18 cellular contexts compared by ENCODE assay signal in genomic region chr6:72999995-73000394, GRCh38.
DNase-seq lines count a peak whose midpoint lies in the region; ATAC-seq, FAIRE-seq and TF ChIP-seq lines count a peak whose summit lies in the region.
"Had no signal": no experiment of that assay in that cellular context is flagged by ENCODE, and none has a peak within 500 bp of the region (broad histone marks: within the 10 kb centered on the region; RNA-seq: fewer than 3 reads in every experiment).

No MANE protein-coding gene starts in this region.

- no peak overlapping the region for H3K9ac ChIP-seq in K562 (ENCODE audit: insufficient read depth in 1 of 2, low read depth in 2 of 2, low read length in 2 of 2)

- POLR2A ChIA-PET in HEK293 (lab: Yijun Ruan, JAX) (no interaction called here), K562 (lab: Yijun Ruan, JAX) (no interaction called here)

- no peak for TF ChIP-seq POLR2A in K562 (conservative IDR thresholded peaks at IDR 0.05)

- DNase-seq in K562 (ENCODE audit: extremely low read depth in 1 of 4, low spot score in 3 of 4) (peak in 1 of 4 experiments; percentile 3), inferior parietal cortex (ENCODE audit: extremely low spot score) (peak; percentile 49), putamen (ENCODE audit: low spot score) (peak; percentile 53), small intestine (no peak)
- DNase-seq in activated CD4-positive, alpha-beta T cell treated with anti-CD3 and anti-CD28 coated beads for 1 hour: no peak
- DNase-seq: H7, KBM-7, NCI-H1417, NCI-H187, NCI-H226, NCI-H524, NCI-H82, OCI-M1, SIG-M5 had no signal

- H3K9me3 ChIP-seq in HEK293 (ENCODE audit: control insufficient read depth, insufficient read depth, low read depth, low read length) (no peaks in the 10 kb centered on the region), K562 (replicated peaks; ENCODE audit: control insufficient read depth, insufficient read depth, low read depth, low read length) (no peaks in the 10 kb centered on the region), small intestine (ENCODE audit: control insufficient read depth, low read depth) (no peaks in the 10 kb centered on the region)

- H3K27ac ChIP-seq in HEK293 (ENCODE audit: extremely low read depth, low read depth, low read length) (no peak overlapping the region), K562 (ENCODE audit: extremely low read depth, low read depth, low read length) (no peak overlapping the region), small intestine (ENCODE audit: low read depth in 1 of 2, low read length in 1 of 2) (no peak overlapping the region)
- H3K27ac ChIP-seq: RWPE1 had no signal

- H3K27me3 ChIP-seq in K562 (ENCODE audit: control insufficient read depth in 2 of 2, insufficient read depth in 2 of 2, low read length in 2 of 2) (no peaks in the 10 kb centered on the region), small intestine (ENCODE audit: control insufficient read depth in 2 of 2, insufficient read depth in 2 of 2, low read length in 2 of 2) (no peaks in the 10 kb centered on the region)

- no peaks in the 10 kb centered on the region for H3K79me2 ChIP-seq in K562 (ENCODE audit: control insufficient read depth, insufficient read depth, low read length)

- in situ Hi-C loops in K562 (cut with MboI): no loop called here

- 8% methylated on average over 5 of the region's 5 CpGs for WGBS in K562 (ENCODE audit: insufficient coverage, low coverage, missing lambda C conversion rate)
- 80 to 90% (median 83%) methylated on average over 5 of the region's 5 CpGs for WGBS in small intestine, 3 donors

- no peak for TF ChIP-seq RAD21 in K562 (CRISPR knock-in tag; conservative IDR thresholded peaks at IDR 0.05 in 1 of 2, IDR thresholded peaks at IDR 0.05 in 1 of 2)

- FAIRE-seq in K562 (lab: Jason Lieb, UNC) (no peak), small intestine (lab: Jason Lieb, UNC) (no peak)
- FAIRE-seq: G401.6 had no signal

- no peaks in the 10 kb centered on the region for H3K4me1 ChIP-seq in HEK293 (ENCODE audit: control insufficient read depth, insufficient read depth, low read length)
- no peaks in the 10 kb centered on the region for H3K4me1 ChIP-seq in K562 (replicated peaks in 1 of 2; ENCODE audit: control insufficient read depth in 2 of 2, insufficient read depth in 2 of 2, low read length in 2 of 2)
- H3K4me1 ChIP-seq in small intestine (ENCODE audit: control insufficient read depth in 2 of 2, insufficient read depth in 1 of 2, low read depth in 1 of 2, low read length in 1 of 2): no peaks in the 10 kb centered on the region

- CTCF ChIA-PET in HEK293 (lab: Yijun Ruan, JAX) (no interaction called here), K562 (lab: Yijun Ruan, JAX; ENCODE audit: low intra/inter-chr PET ratio) (no interaction called here)

- H3K4me2 ChIP-seq in K562 (ENCODE audit: insufficient read depth, low read length): no peak overlapping the region

- H3K36me3 ChIP-seq in HEK293 (ENCODE audit: control insufficient read depth in 2 of 2, insufficient read depth in 1 of 2, low read length in 2 of 2): no peaks in the 10 kb centered on the region
- H3K36me3 ChIP-seq in K562 (ENCODE audit: control insufficient read depth, insufficient read depth, low read length): no peaks in the 10 kb centered on the region
- no peaks in the 10 kb centered on the region for H3K36me3 ChIP-seq in small intestine (ENCODE audit: control insufficient read depth in 2 of 2, insufficient read depth in 2 of 2, low read length in 2 of 2)

- no peaks in the 10 kb centered on the region for H4K20me1 ChIP-seq in K562 (replicated peaks; ENCODE audit: control insufficient read depth, insufficient read depth, low read length)

- no peaks in the 10 kb centered on the region for H3K9me1 ChIP-seq in K562 (ENCODE audit: control insufficient read depth, insufficient read depth, low read length)

- no TSS peak for BruUV-seq in K562 (replicated peaks; lab: Mats Ljungman, UMichigan)

- TF ChIP-seq CTCF in HEK293 (tag by site-specific recombination; IDR thresholded peaks at IDR 0.05): no peak
- TF ChIP-seq CTCF in K562 (IDR thresholded peaks at IDR 0.05 in 2 of 3, conservative IDR thresholded peaks at IDR 0.05 in 1 of 3; ENCODE audit: insufficient read depth in 2 of 3, low read depth in 1 of 3, low read length in 3 of 3): no peak

- intact Hi-C loops in K562 (cut with micrococcal nuclease): no loop called here

- no peak for TF ChIP-seq EP300 in K562 (IDR thresholded peaks at IDR 0.05; ENCODE audit: low read length)

- H2AFZ ChIP-seq in K562 (ENCODE audit: low read depth, low read length): no peak overlapping the region

- ATAC-seq in K562: no peak
- no peak for ATAC-seq in GM18520 (IDR thresholded peaks at IDR 0.05; ENCODE audit: unreplicated experiment)

- H3K4me3 ChIP-seq in HEK293 (ENCODE audit: low read depth, low read length) (no peak overlapping the region), K562 (no peak overlapping the region), small intestine (ENCODE audit: low read depth in 1 of 2, low read length in 2 of 2) (no peak overlapping the region)

TF ChIP-seq in HEK293, 187 proteins besides CTCF, POLR2A, EP300 and RAD21 (continues in another document):
- TF ChIP-seq BCL6B (tag by site-specific recombination; IDR thresholded peaks at IDR 0.05): no peak
- TF ChIP-seq AEBP2 (tag by site-specific recombination; IDR thresholded peaks at IDR 0.05; ENCODE audit: borderline replicate concordance): no peak
- no peak for TF ChIP-seq ZFP69B (tag by site-specific recombination; IDR thresholded peaks at IDR 0.05)

TF ChIP-seq in K562, 482 proteins besides CTCF, POLR2A, EP300 and RAD21:
- TF ChIP-seq BRF1 (IDR thresholded peaks at IDR 0.05; ENCODE audit: borderline replicate concordance, extremely low read depth, insufficient read length): no peak
- no peak for TF ChIP-seq POLR3G (IDR thresholded peaks at IDR 0.05; ENCODE audit: extremely low read depth, insufficient read length, insufficient replicate concordance)
- no peak for TF ChIP-seq NR2F6 (CRISPR knock-in tag; IDR thresholded peaks at IDR 0.05)
- peak; percentile 32; the same call in 1 of the 2 replicates for TF ChIP-seq PKNOX1 (IDR thresholded peaks at IDR 0.05)
- peak in 1 of 2 experiments; percentile 30; a peak in 2 of 4 replicates for TF ChIP-seq NRF1 (conservative IDR thresholded peaks at IDR 0.05 in 1 of 2, IDR thresholded peaks at IDR 0.05 in 1 of 2)
- no peak for TF ChIP-seq HMBOX1 (IDR thresholded peaks at IDR 0.05)
- TF ChIP-seq IRF9 (tag; IDR thresholded peaks at IDR 0.05): no peak
- no peak for TF ChIP-seq HDGF (IDR thresholded peaks at IDR 0.05)
- TF ChIP-seq ZNF316 (IDR thresholded peaks at IDR 0.05): 0 out of 2 replicates have a peak, but pooled peaks have one; percentile 3
- TF ChIP-seq ELF1 (tag; IDR thresholded peaks at IDR 0.05): no peak
- no peak for TF ChIP-seq E2F4 (CRISPR knock-in tag; IDR thresholded peaks at IDR 0.05; ENCODE audit: low read depth)
- no peak for TF ChIP-seq GATA2 (CRISPR knock-in tag; IDR thresholded peaks at IDR 0.05)
TF ChIP-seq in K562: peak in this region for 3.

Comparison
In these comparisons a context has a peak if more than half of its experiments do, and no peak if none do; other contexts are left out.
1. DNase-seq: peak in inferior parietal cortex (single experiment) and putamen (single experiment); none in activated CD4-positive, alpha-beta T cell treated with anti-CD3 and anti-CD28 coated beads for 1 hour (single experiment) and small intestine (single experiment).
2. Of the 44 proteins assayed by ChIP-seq in both K562 and HEK293: peak only in K562: none; only in HEK293: ZNF133; in both: none; in neither: 43.